8 cellular contexts compared by ENCODE assay signal in genomic region chr15:90934256-90934948, GRCh38. TPM values are rescaled to one million over a fixed set of nuclear protein-coding genes. Genes with fewer than 3 reads are reported as not detected.
DNase-seq lines count a peak whose midpoint lies in the region; ATAC-seq and TF ChIP-seq lines count a peak whose summit lies in the region.

No MANE protein-coding gene starts in this region.

- H3K27me3 ChIP-seq in ACC112 (ENCODE audit: insufficient read depth, low read length) (no peaks in the 10 kb centered on the region), left lung (no peaks in the 10 kb centered on the region)

- ATAC-seq in GM19023 (IDR thresholded peaks at IDR 0.05; ENCODE audit: unreplicated experiment) (peak; percentile 35), HG03469 (IDR thresholded peaks at IDR 0.05; ENCODE audit: unreplicated experiment) (peak; percentile 23), left lung (peak; percentile 67)

- H3K27me3 Mint-ChIP-seq in activated CD4-positive, alpha-beta T cell treated with anti-CD3 and anti-CD28 coated beads, Interleukin-2, amount 10 ng/mL, durations not matched to agents 24 days and 14 days, result no peaks in the 10 kb centered on the region

- no peaks in the 10 kb centered on the region for H3K9me3 ChIP-seq in left lung

- TF ChIP-seq CTCF in left lung (IDR thresholded peaks at IDR 0.05), result peak; percentile 89 to 94

- H3K27ac ChIP-seq in ACC112 (ENCODE audit: low read depth, low read length) (no peak overlapping the region), left lung (peak overlapping the region; percentile 77 to 79)

- peak overlapping the region; percentile 89 for H3K27ac Mint-ChIP-seq in activated CD4-positive, alpha-beta T cell treated with anti-CD3 and anti-CD28 coated beads, Interleukin-2, amount 10 ng/mL, durations not matched to agents 24 days and 14 days

- H3K4me3 Mint-ChIP-seq in activated CD4-positive, alpha-beta T cell treated with anti-CD3 and anti-CD28 coated beads, Interleukin-2, amount 10 ng/mL, durations not matched to agents 24 days and 14 days, result peak overlapping the region; percentile 81

- H3K4me1 Mint-ChIP-seq in activated CD4-positive, alpha-beta T cell treated with anti-CD3 and anti-CD28 coated beads, Interleukin-2, amount 10 ng/mL, durations not matched to agents 24 days and 14 days, result peaks cover 42% of the 10 kb centered on the region

- H3K4me1 ChIP-seq in ACC112 (ENCODE audit: control insufficient read depth, insufficient read depth, low read length, unreplicated experiment) (peaks cover 20% of the 10 kb centered on the region), left lung (peaks cover 32 to 64% of the 10 kb centered on the region in 2 donors)

- intact Hi-C loops in activated CD4-positive, alpha-beta T cell treated with anti-CD3 and anti-CD28 coated beads, Interleukin-2, amount 10 ng/mL, durations not matched to agents 24 days and 14 days (cut with micrococcal nuclease), result loop anchor here (1.0 to 10.0 kb wide), 8 partner anchors 32 to 1600 kb away; partner anchors contain the start of genes BLM, IQGAP1 and POLG
- intact Hi-C loops in left lung (cut with DNase I), result no loop called here

- H3K4me3 ChIP-seq in ACC112 (ENCODE audit: low read depth, low read length), result peak overlapping the region; percentile 99
- H3K4me3 ChIP-seq in left lung, result peak overlapping the region; percentile 79 to 83

- H2AFZ ChIP-seq in ACC112 (ENCODE audit: low read length, unreplicated experiment), result peak overlapping the region; percentile 59

- H3K36me3 ChIP-seq in ACC112 (ENCODE audit: insufficient read depth, low read length), result peaks cover 5% of the 10 kb centered on the region; the same call in 1 of the 2 replicates
- H3K36me3 ChIP-seq in left lung, result peaks cover 0 to 21% of the 10 kb centered on the region in 2 donors

- no peaks in the 10 kb centered on the region for H3K9me3 Mint-ChIP-seq in activated CD4-positive, alpha-beta T cell treated with anti-CD3 and anti-CD28 coated beads, Interleukin-2, amount 10 ng/mL, durations not matched to agents 24 days and 14 days

- DNase-seq in NCI-H524 treated with DMSO at 0.1 percent for 48 hours (lab: John Stamatoyannopoulos, UW), result peak; percentile 64
- peak; percentile 96 for DNase-seq in activated CD4-positive, alpha-beta T cell treated with anti-CD3 and anti-CD28 coated beads, Interleukin-2, amount 10 ng/mL, durations not matched to agents 24 days and 14 days
- DNase-seq in dedifferentiated amniotic fluid mesenchymal stem cell (ENCODE audit: extremely low spot score), result peak; percentile 69
- DNase-seq in left lung, result peak; percentile 88 to 95
- DNase-seq in stimulated activated CD4-positive, alpha-beta T cell treated with anti-CD3 and anti-CD28 coated beads, Interleukin-2, amount 100 ng/mL, for 4 hours (ENCODE audit: low read depth), result peak; percentile 78

- peaks cover 21% of the 10 kb centered on the region for H3K36me3 Mint-ChIP-seq in activated CD4-positive, alpha-beta T cell treated with anti-CD3 and anti-CD28 coated beads, Interleukin-2, amount 10 ng/mL, durations not matched to agents 24 days and 14 days (ENCODE audit: low read depth)

- peaks cover 23% of the 10 kb centered on the region for H3K79me2 ChIP-seq in ACC112 (ENCODE audit: control insufficient read depth, insufficient read depth, low read length, unreplicated experiment)

RNA-seq across cellular contexts. Expression of gene UNC45A, which starts 0.7 kb away (rescaled TPM):
- total RNA-seq in activated CD4-positive, alpha-beta T cell treated with anti-CD3 and anti-CD28 coated beads, Interleukin-2, amount 10 ng/mL, durations not matched to agents 24 days and 14 days, result 66.9 and 67.0 TPM in 2 replicates
- total RNA-seq in left lung, result 10 to 100 TPM; 62.3 to 74.4 TPM

RNA-seq across cellular contexts. Expression of gene HDDC3, which starts 2.1 kb away (rescaled TPM):
- 36.3 and 39.9 TPM in 2 replicates for total RNA-seq in activated CD4-positive, alpha-beta T cell treated with anti-CD3 and anti-CD28 coated beads, Interleukin-2, amount 10 ng/mL, durations not matched to agents 24 days and 14 days
- total RNA-seq in left lung, result 10 to 100 TPM; 12.4 to 13.5 TPM

RNA-seq across cellular contexts. Expression of gene RCCD1, which starts 20.3 kb away (rescaled TPM):
- 28.0 and 32.3 TPM in 2 replicates for total RNA-seq in activated CD4-positive, alpha-beta T cell treated with anti-CD3 and anti-CD28 coated beads, Interleukin-2, amount 10 ng/mL, durations not matched to agents 24 days and 14 days
- 10 to 100 TPM in 1 of 2 donors, 1 to 10 TPM in 1; 9.8 to 12.5 TPM for total RNA-seq in left lung

RNA-seq across cellular contexts. Expression of gene MAN2A2, which starts 31.3 kb away (rescaled TPM):
- total RNA-seq in activated CD4-positive, alpha-beta T cell treated with anti-CD3 and anti-CD28 coated beads, Interleukin-2, amount 10 ng/mL, durations not matched to agents 24 days and 14 days, result 196 and 206 TPM in 2 replicates
- 10 to 100 TPM; 78.6 to 86.3 TPM for total RNA-seq in left lung

RNA-seq across cellular contexts. Expression of gene FES, which starts 50.1 kb away (rescaled TPM):
- total RNA-seq in activated CD4-positive, alpha-beta T cell treated with anti-CD3 and anti-CD28 coated beads, Interleukin-2, amount 10 ng/mL, durations not matched to agents 24 days and 14 days, result 32.5 and 33.7 TPM in 2 replicates
- total RNA-seq in left lung, result 10 to 100 TPM; 37.6 to 65.2 TPM
